ENCODE assay signal across 17 cellular contexts in genomic region chr9:9961487-9961886, GRCh38.
DNase-seq lines count a peak whose midpoint lies in the region; TF ChIP-seq lines count a peak whose summit lies in the region.
"Had no signal": no experiment of that assay in that cellular context is flagged by ENCODE, and none has a peak within 500 bp of the region (broad histone marks: within the 10 kb centered on the region; RNA-seq: fewer than 3 reads in every experiment).

No MANE protein-coding gene starts in this region.

- no peaks in the 10 kb centered on the region for H3K4me1 Mint-ChIP-seq in CD14-positive monocyte
- H3K4me1 Mint-ChIP-seq: CD4-positive, CD25-positive, alpha-beta regulatory T cell had no signal

- no peak overlapping the region for H3K27ac Mint-ChIP-seq in CD14-positive monocyte
- H3K27ac Mint-ChIP-seq: CD4-positive, CD25-positive, alpha-beta regulatory T cell had no signal

- peak; percentile 6 for DNase-seq in HT1080 (ENCODE audit: low read depth)
- peak; percentile 9 for DNase-seq in amniotic epithelial cell (ENCODE audit: low read depth)
- peak; percentile 27 for DNase-seq in kidney glomerular epithelial cell (lab: John Stamatoyannopoulos, UW)
- DNase-seq in renal cortical epithelial cell (ENCODE audit: low read depth): peak; percentile 41
- DNase-seq in CD14-positive monocyte (ENCODE audit: low spot score): no peak
- DNase-seq in D341Med (ENCODE audit: low spot score): no peak
- DNase-seq in cortex of kidney (lab: John Stamatoyannopoulos, UW): no peak
- DNase-seq: BE2C; CD4-positive, CD25-positive, alpha-beta regulatory T cell; DMS79 treated with DMSO at 0.1 percent for 48 hours; Karpas-422; MV-4-11; NCI-H1105 treated with DMSO at 0.1 percent for 48 hours; NCI-H1694; NCI-H2081 treated with DMSO at 0.1 percent for 48 hours; NCI-H510A; NCI-H748 treated with DMSO at 0.1 percent for 48 hours had no signal

- no peak overlapping the region for H3K4me3 Mint-ChIP-seq in CD14-positive monocyte
- H3K4me3 Mint-ChIP-seq: CD4-positive, CD25-positive, alpha-beta regulatory T cell had no signal

- no peak for TF ChIP-seq CTCF in CD14-positive monocyte (IDR thresholded peaks at IDR 0.05)

- H3K9me3 Mint-ChIP-seq in CD14-positive monocyte: no peaks in the 10 kb centered on the region

- intact Hi-C loops in CD14-positive monocyte (cut with micrococcal nuclease): no loop called here

- H3K36me3 Mint-ChIP-seq in CD14-positive monocyte: no peaks in the 10 kb centered on the region
- H3K36me3 Mint-ChIP-seq: CD4-positive, CD25-positive, alpha-beta regulatory T cell had no signal

- no peaks in the 10 kb centered on the region for H3K27me3 Mint-ChIP-seq in CD14-positive monocyte (ENCODE audit: low read depth in 3 of 3)
- H3K27me3 Mint-ChIP-seq: CD4-positive, CD25-positive, alpha-beta regulatory T cell had no signal

Comparison
In these comparisons a context has a peak if more than half of its experiments do, and no peak if none do; other contexts are left out.
1. DNase-seq: peak in HT1080 (single experiment), amniotic epithelial cell (single experiment), kidney glomerular epithelial cell (single experiment) and renal cortical epithelial cell (single experiment); none in CD14-positive monocyte (single experiment), D341Med (single experiment) and cortex of kidney (single experiment).